In the genomic region with DNA sequence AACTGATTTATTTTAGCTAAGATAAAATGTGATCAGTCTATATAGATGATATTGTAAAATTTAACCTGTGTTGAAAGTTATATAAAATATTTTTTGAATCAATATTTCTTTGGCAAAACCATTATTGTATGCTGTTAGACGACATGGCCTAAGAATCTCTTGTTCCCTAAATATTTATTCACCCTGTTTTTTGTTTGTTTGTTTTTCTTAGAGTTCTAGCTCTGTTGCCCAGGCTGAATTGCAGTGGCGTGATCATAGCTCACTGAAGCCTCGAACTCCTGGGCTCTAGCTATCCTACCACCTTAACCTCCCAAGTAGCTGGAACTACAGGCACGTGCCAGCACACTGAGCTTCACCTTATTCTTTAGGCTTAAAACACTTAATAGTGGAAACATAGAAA, we compare ENCODE assay signal across 26 cellular contexts.
"Had no signal": no experiment of that assay in that cellular context is flagged by ENCODE, and none has a peak within 500 bp of the region (broad histone marks: within the 10 kb centered on the region; RNA-seq: fewer than 3 reads in every experiment).

No MANE protein-coding gene starts in this region.

- H3K27ac ChIP-seq: lower lobe of right lung, neural progenitor cell, parathyroid adenoma, prostate gland, thoracic aorta, tibial nerve, upper lobe of left lung had no signal

- H2AFZ ChIP-seq: parathyroid adenoma had no signal

- ATAC-seq: effector memory CD8-positive, alpha-beta T cell; left colon; left ventricle myocardium superior; lower lobe of right lung; mucosa of descending colon; natural killer cell treated with Interleukin-12 subunit alpha and Interleukin-12 subunit beta and Interleukin-15 and Interleukin-18, amount 100 ng/mL, for 72 hours; right cardiac atrium; stimulated activated naive B cell treated with anti-CD40 and anti-IgM and Interleukin-4, amounts not matched to agents 10 μg/mL and 1 μg/mL and 100 μg/mL, for 72 hours had no signal

- H3K36me3 ChIP-seq: lower lobe of right lung, neural progenitor cell, prostate gland, thoracic aorta, tibial nerve, upper lobe of left lung had no signal

- H3K27me3 Mint-ChIP-seq: naive B cell; natural killer cell treated with Interleukin-12 subunit alpha and Interleukin-12 subunit beta and Interleukin-15 and Interleukin-18, amount 100 ng/mL, for 72 hours; stimulated activated naive B cell treated with anti-CD40 and anti-IgM and Interleukin-4, amounts not matched to agents 10 μg/mL and 1 μg/mL and 100 μg/mL, for 72 hours; stimulated activated naive CD8-positive, alpha-beta T cell treated with anti-CD3 and anti-CD28 coated beads, Interleukin-15, Interleukin-2, amounts not matched to agents 100 ng/mL and 50 ng/mL, for 24 hours had no signal

- H3K9ac ChIP-seq: neural progenitor cell, parathyroid adenoma had no signal

- H3K27me3 ChIP-seq: neural progenitor cell, tibial nerve, upper lobe of left lung had no signal

- H3K9me3 Mint-ChIP-seq: effector memory CD8-positive, alpha-beta T cell; memory B cell; mesothelial cell of epicardium; naive B cell; natural killer cell treated with Interleukin-12 subunit alpha and Interleukin-12 subunit beta and Interleukin-15 and Interleukin-18, amount 100 ng/mL, for 72 hours; stimulated activated naive B cell treated with anti-CD40 and anti-IgM and Interleukin-4, amounts not matched to agents 10 μg/mL and 1 μg/mL and 100 μg/mL, for 72 hours; stimulated activated naive CD8-positive, alpha-beta T cell treated with anti-CD3 and anti-CD28 coated beads, Interleukin-15, Interleukin-2, amounts not matched to agents 100 ng/mL and 50 ng/mL, for 24 hours had no signal

- H3K4me3 ChIP-seq: lower lobe of right lung, mucosa of descending colon, neural progenitor cell, prostate gland, thoracic aorta, tibial nerve, upper lobe of left lung had no signal

- H3K4me1 ChIP-seq: parathyroid adenoma, prostate gland, tibial nerve, upper lobe of left lung had no signal

- H3K4me2 ChIP-seq: neural progenitor cell had no signal

- H3K79me2 ChIP-seq: parathyroid adenoma had no signal

- H3K36me3 Mint-ChIP-seq: immature natural killer cell; memory B cell; mesothelial cell of epicardium; naive B cell; natural killer cell treated with Interleukin-12 subunit alpha and Interleukin-12 subunit beta and Interleukin-15 and Interleukin-18, amount 100 ng/mL, for 72 hours; stimulated activated naive B cell treated with anti-CD40 and anti-IgM and Interleukin-4, amounts not matched to agents 10 μg/mL and 1 μg/mL and 100 μg/mL, for 72 hours had no signal

- H3K4me1 Mint-ChIP-seq: immature natural killer cell, neural progenitor cell had no signal

- DNase-seq: cortex of kidney; effector memory CD8-positive, alpha-beta T cell; hypothalamus; immature natural killer cell; islet precursor cell; kidney glomerular epithelial cell; left colon; left ventricle myocardium superior; lower lobe of right lung; mucosa of descending colon; naive B cell; right cardiac atrium; small intestine; stimulated activated CD4-positive, alpha-beta T cell treated with anti-CD3 and anti-CD28 coated beads, Interleukin-15, amount 100 ng/mL, for 24 hours; stimulated activated CD4-positive, alpha-beta T cell treated with anti-CD3 and anti-CD28 coated beads, Interleukin-2, amount 100 ng/mL, for 48 hours; stimulated activated naive B cell treated with anti-CD40 and anti-IgM and Interleukin-4, amounts not matched to agents 10 μg/mL and 1 μg/mL and 100 μg/mL, for 72 hours; upper lobe of left lung had no signal

- H3K9me3 ChIP-seq: lower lobe of right lung, mucosa of descending colon, prostate gland, thoracic aorta, tibial nerve, upper lobe of left lung had no signal

- H3K4me3 Mint-ChIP-seq: effector memory CD8-positive, alpha-beta T cell; immature natural killer cell; memory B cell; mesothelial cell of epicardium; natural killer cell treated with Interleukin-12 subunit alpha and Interleukin-12 subunit beta and Interleukin-15 and Interleukin-18, amount 100 ng/mL, for 72 hours; neural progenitor cell; stimulated activated naive B cell treated with anti-CD40 and anti-IgM and Interleukin-4, amounts not matched to agents 10 μg/mL and 1 μg/mL and 100 μg/mL, for 72 hours; stimulated activated naive CD8-positive, alpha-beta T cell treated with anti-CD3 and anti-CD28 coated beads, Interleukin-15, Interleukin-2, amounts not matched to agents 100 ng/mL and 50 ng/mL, for 24 hours had no signal

- H3K27ac Mint-ChIP-seq: effector memory CD8-positive, alpha-beta T cell; immature natural killer cell; memory B cell; mesothelial cell of epicardium; naive B cell; natural killer cell treated with Interleukin-12 subunit alpha and Interleukin-12 subunit beta and Interleukin-15 and Interleukin-18, amount 100 ng/mL, for 72 hours; neural progenitor cell; stimulated activated naive B cell treated with anti-CD40 and anti-IgM and Interleukin-4, amounts not matched to agents 10 μg/mL and 1 μg/mL and 100 μg/mL, for 72 hours; stimulated activated naive CD8-positive, alpha-beta T cell treated with anti-CD3 and anti-CD28 coated beads, Interleukin-15, Interleukin-2, amounts not matched to agents 100 ng/mL and 50 ng/mL, for 24 hours had no signal
